In genomic region chr1:110478886-110479285, GRCh38 we compare ENCODE assay signal across 20 cellular contexts. TPM values are rescaled to one million over a fixed set of nuclear protein-coding genes. Genes with fewer than 3 reads are reported as not detected.
A peak's percentile ranks its signal among the peaks of the same experiment; 100 is the strongest.
DNase-seq lines count a peak whose midpoint lies in the region; ATAC-seq and TF ChIP-seq lines count a peak whose summit lies in the region.
"Had no signal": no experiment of that assay in that cellular context is flagged by ENCODE, and none has a peak within 500 bp of the region (broad histone marks: within the 10 kb centered on the region; RNA-seq: fewer than 3 reads in every experiment).

No MANE protein-coding gene starts in this region.

- no peak overlapping the region for H3K4me3 ChIP-seq in PC-9
- no peak overlapping the region for H3K4me3 ChIP-seq in hepatocyte
- no peak overlapping the region for H3K4me3 ChIP-seq in mucosa of descending colon
- H3K4me3 ChIP-seq in right cardiac atrium (ENCODE audit: low read length) = no peak overlapping the region
- H3K4me3 ChIP-seq: A549 had no signal

- H3K27ac ChIP-seq in C4-2B (peak overlapping the region; percentile 21; the same call in 1 of the 2 replicates), PC-9 (peak overlapping the region; percentile 88), hepatocyte (peak overlapping the region; percentile 81), right cardiac atrium (ENCODE audit: low read length) (no peak overlapping the region)
- H3K27ac ChIP-seq: 22Rv1 had no signal

- H3K79me2 ChIP-seq in PC-9 (ENCODE audit: low read depth) (no peaks in the 10 kb centered on the region), hepatocyte (no peaks in the 10 kb centered on the region)

- no peaks in the 10 kb centered on the region for H3K36me3 ChIP-seq in PC-9 (ENCODE audit: low read depth)
- H3K36me3 ChIP-seq in hepatocyte (replicated peaks; ENCODE audit: insufficient read depth, low read depth) = no peaks in the 10 kb centered on the region
- H3K36me3 ChIP-seq in mucosa of descending colon (ENCODE audit: low read depth) = no peaks in the 10 kb centered on the region

- 93% methylated on average over 8 of the region's 8 CpGs for WGBS in hepatocyte (ENCODE audit: low lambda C conversion rate, missing lambda C conversion rate)
- 90% methylated on average over 8 of the region's 8 CpGs for WGBS in right cardiac atrium

- H4K20me1 ChIP-seq in PC-9 (ENCODE audit: insufficient read depth) (no peaks in the 10 kb centered on the region), hepatocyte (ENCODE audit: insufficient read depth, poor library complexity, severe bottlenecking) (no peaks in the 10 kb centered on the region)

- no peak overlapping the region for H2AFZ ChIP-seq in PC-9
- no peak overlapping the region for H2AFZ ChIP-seq in hepatocyte

- CTCF ChIA-PET in PC-9 (lab: Charles Lee) = no interaction called here

- POLR2A ChIA-PET in PC-9 (lab: Charles Lee; ENCODE audit: unreplicated experiment) = no interaction called here

- peak; percentile 58 for ATAC-seq in mucosa of descending colon
- no peak for ATAC-seq in HG02798 (IDR thresholded peaks at IDR 0.05; ENCODE audit: poor library complexity, unreplicated experiment)
- no peak for ATAC-seq in right cardiac atrium
- no peak for ATAC-seq in HG03196 (IDR thresholded peaks at IDR 0.05; ENCODE audit: unreplicated experiment)
- ATAC-seq: A549, HepG2 had no signal

- intact Hi-C loops in PC-9 (cut with micrococcal nuclease; ENCODE audit: unreplicated experiment) = no loop called here
- intact Hi-C loops in mucosa of descending colon (cut with DNase I, micrococcal nuclease) = no loop called here
- intact Hi-C loops in right cardiac atrium (cut with DNase I) = no loop called here

- H3K9me2 ChIP-seq in PC-9 (ENCODE audit: insufficient read depth) (no peaks in the 10 kb centered on the region), hepatocyte (replicated peaks; ENCODE audit: insufficient read depth) (no peaks in the 10 kb centered on the region)

- no TSS peak for BruUV-seq in PC-9 (replicated peaks; lab: Mats Ljungman, UMichigan)

- H3K4me2 ChIP-seq in PC-9 = peak overlapping the region; percentile 55; the same call in 1 of the 2 replicates
- H3K4me2 ChIP-seq in hepatocyte = no peak overlapping the region

- H3K27me3 ChIP-seq in PC-9 (ENCODE audit: insufficient read depth, low read depth) = no peaks in the 10 kb centered on the region
- no peaks in the 10 kb centered on the region for H3K27me3 ChIP-seq in hepatocyte
- no peaks in the 10 kb centered on the region for H3K27me3 ChIP-seq in right cardiac atrium (ENCODE audit: control insufficient read depth, insufficient read depth)

- DNase-seq in PC-9 (no peak), hepatocyte (ENCODE audit: low spot score) (no peak), mucosa of descending colon (no peak), right cardiac atrium (no peak)
- no peak for DNase-seq in activated naive CD4-positive, alpha-beta T cell (lab: John Stamatoyannopoulos, UW)
- DNase-seq: AML-193; Calu3; CD4-positive, alpha-beta memory T cell; DMS79 treated with DMSO at 0.1 percent for 48 hours; GF-D8; HCEC 1CT had no signal

- H3K4me1 ChIP-seq in PC-9 (replicated peaks; ENCODE audit: insufficient read depth) = peaks cover 42% of the 10 kb centered on the region
- H3K4me1 ChIP-seq in hepatocyte (ENCODE audit: insufficient read depth) = peaks cover 62% of the 10 kb centered on the region
- no peaks in the 10 kb centered on the region for H3K4me1 ChIP-seq in mucosa of descending colon (ENCODE audit: low read depth)
- no peaks in the 10 kb centered on the region for H3K4me1 ChIP-seq in right cardiac atrium (ENCODE audit: control insufficient read depth, insufficient read depth, low read length)

- no peak for TF ChIP-seq CTCF in C4-2B (conservative IDR thresholded peaks at IDR 0.05)
- TF ChIP-seq CTCF in PC-9 (conservative IDR thresholded peaks at IDR 0.05) = no peak
- TF ChIP-seq CTCF in hepatocyte (IDR thresholded peaks at IDR 0.05; ENCODE audit: poor library complexity) = no peak
- no peak for TF ChIP-seq CTCF in mucosa of descending colon (IDR thresholded peaks at IDR 0.05)

- H3F3A ChIP-seq in PC-9 (ENCODE audit: insufficient read depth, low read depth) = peaks cover 30% of the 10 kb centered on the region

- H3K9me3 ChIP-seq in PC-9 (ENCODE audit: insufficient read depth, low read depth) (no peaks in the 10 kb centered on the region), hepatocyte (ENCODE audit: low read depth) (no peaks in the 10 kb centered on the region), mucosa of descending colon (no peaks in the 10 kb centered on the region), right cardiac atrium (ENCODE audit: control insufficient read depth, low read length) (no peaks in the 10 kb centered on the region)
- H3K9me3 ChIP-seq: A549 had no signal

RNA-seq across cellular contexts. Expression of gene PROK1, which starts 27.9 kb away (rescaled TPM):
- total RNA-seq in PC-9 (2021) = not detected in 2 replicates
- total RNA-seq in hepatocyte = 8.8 and 9.6 TPM in 2 replicates
- polyA plus RNA-seq in hepatocyte = 9.4 and 11.1 TPM in 2 replicates
- not detected for total RNA-seq in mucosa of descending colon
- total RNA-seq in right cardiac atrium = 1 to 10 TPM in 1 of 4 donors, under 1 TPM in 1, not detected in 2; 0.93 to 1.3 TPM
- 2.6 TPM for polyA plus RNA-seq in right cardiac atrium
- total RNA-seq: Calu3; CD4-positive, alpha-beta memory T cell; HepG2 had no signal
- polyA plus RNA-seq: A549; BJ; CD14-positive monocyte; CD4-positive, alpha-beta memory T cell; IgD-negative memory B cell had no signal

RNA-seq across cellular contexts. Expression of gene KCNA10, which starts 40.1 kb away (rescaled TPM):
- total RNA-seq in PC-9 (2021) (not detected in 2 replicates), hepatocyte (not detected in 2 replicates), mucosa of descending colon (not detected), right cardiac atrium (not detected)
- polyA plus RNA-seq in hepatocyte (not detected in 2 replicates), right cardiac atrium (not detected)
- total RNA-seq: Calu3; CD4-positive, alpha-beta memory T cell; HepG2 had no signal
- polyA plus RNA-seq: A549; BJ; CD14-positive monocyte; CD4-positive, alpha-beta memory T cell; HepG2; IgD-negative memory B cell had no signal
